ENCODE assay signal across 15 cellular contexts in genomic region chr15:99734575-99734974, GRCh38. TPM values are rescaled to one million over a fixed set of nuclear protein-coding genes. Genes with fewer than 3 reads are reported as not detected.
DNase-seq lines count a peak whose midpoint lies in the region; ATAC-seq, FAIRE-seq and TF ChIP-seq lines count a peak whose summit lies in the region.
"Had no signal": no experiment of that assay in that cellular context is flagged by ENCODE, and none has a peak within 500 bp of the region (broad histone marks: within the 10 kb centered on the region; RNA-seq: fewer than 3 reads in every experiment).

No MANE protein-coding gene starts in this region.

- no peak overlapping the region for H3K27ac ChIP-seq in endodermal cell (ENCODE audit: low read depth, low read length)
- no peak overlapping the region for H3K27ac ChIP-seq in small intestine (ENCODE audit: low read depth in 1 of 2, low read length in 1 of 2)
- H3K27ac ChIP-seq in RWPE1, result no peak overlapping the region
- H3K27ac ChIP-seq: foreskin keratinocyte had no signal

- no peak for FAIRE-seq in small intestine (lab: Jason Lieb, UNC)

- peaks cover 7% of the 10 kb centered on the region for H3K4me1 ChIP-seq in endodermal cell (ENCODE audit: control insufficient read depth, insufficient read depth, low read length)
- peaks cover 0 to 5% of the 10 kb centered on the region in 2 donors for H3K4me1 ChIP-seq in small intestine (ENCODE audit: control insufficient read depth in 2 of 2, insufficient read depth in 1 of 2, low read depth in 1 of 2, low read length in 1 of 2)

- no peak for ATAC-seq in activated T-cell treated with anti-CD3 and anti-CD28 coated beads, Interleukin-2, amount 50 U/mL, for 72 hours (replicated peaks in 1 of 2)
- ATAC-seq in GM21825 (IDR thresholded peaks at IDR 0.05; ENCODE audit: unreplicated experiment), result no peak
- ATAC-seq in GM21367 (IDR thresholded peaks at IDR 0.05; ENCODE audit: unreplicated experiment), result no peak
- ATAC-seq: foreskin keratinocyte had no signal

- H3K27ac Mint-ChIP-seq in activated T-cell treated with anti-CD3 and anti-CD28 coated beads, Interleukin-2, amount 50 U/mL, for 72 hours, result peak overlapping the region; percentile 51
- H3K27ac Mint-ChIP-seq in endodermal cell, result no peak overlapping the region
- H3K27ac Mint-ChIP-seq: activated B cell treated with CpG ODN at 0.5 μM for 24 hours had no signal

- no peak for TF ChIP-seq CTCF in endodermal cell (conservative IDR thresholded peaks at IDR 0.05)
- TF ChIP-seq CTCF in RWPE1 (conservative IDR thresholded peaks at IDR 0.05; ENCODE audit: low read depth), result no peak

- 67 to 82% methylated on average over 1 of the region's 1 CpG for WGBS in endodermal cell (ENCODE audit: insufficient coverage in 1 of 2, insufficient read length in 1 of 2), 2 experiments
- WGBS in small intestine, 3 donors, result 27 to 81% (median 37%) methylated on average over 1 of the region's 1 CpG

- no peak overlapping the region for H3K9ac ChIP-seq in endodermal cell (ENCODE audit: extremely low read depth, low read length, poor library complexity, severe bottlenecking)

- no peaks in the 10 kb centered on the region for H3K27me3 Mint-ChIP-seq in activated T-cell treated with anti-CD3 and anti-CD28 coated beads, Interleukin-2, amount 50 U/mL, for 72 hours (ENCODE audit: low read depth)
- H3K27me3 Mint-ChIP-seq in endodermal cell (ENCODE audit: insufficient read depth), result peaks cover 52% of the 10 kb centered on the region
- H3K27me3 Mint-ChIP-seq: activated B cell treated with CpG ODN at 0.5 μM for 24 hours had no signal

- H3K27me3 ChIP-seq in endodermal cell (ENCODE audit: control insufficient read depth, insufficient read depth, low read length, poor library complexity, severe bottlenecking), result peaks cover 44% of the 10 kb centered on the region
- H3K27me3 ChIP-seq in small intestine (ENCODE audit: control insufficient read depth in 2 of 2, insufficient read depth in 2 of 2, low read length in 2 of 2), result no peaks in the 10 kb centered on the region
- H3K27me3 ChIP-seq: foreskin keratinocyte, suprapubic skin had no signal

- POLR2A ChIA-PET in RWPE1 (lab: Yijun Ruan, JAX; ENCODE audit: low non-redundant PET), result no interaction called here

- peak overlapping the region; percentile 6 to 45 for H3K4me3 Mint-ChIP-seq in activated T-cell treated with anti-CD3 and anti-CD28 coated beads, Interleukin-2, amount 50 U/mL, for 72 hours
- peak overlapping the region; percentile 70 for H3K4me3 Mint-ChIP-seq in endodermal cell

- H3K9me3 ChIP-seq in endodermal cell (ENCODE audit: control insufficient read depth, low read length) (no peaks in the 10 kb centered on the region), small intestine (ENCODE audit: control insufficient read depth, low read depth) (no peaks in the 10 kb centered on the region)
- H3K9me3 ChIP-seq: suprapubic skin had no signal

- no peak for DNase-seq in activated T-cell treated with anti-CD3 and anti-CD28 coated beads, Interleukin-2, amount 50 U/mL, for 72 hours
- DNase-seq in activated T-cell treated with anti-CD3 and anti-CD28 coated beads for 4 hours (no peak), NCI-H146 treated with DMSO at 0.1 percent for 48 hours (lab: John Stamatoyannopoulos, UW; ENCODE audit: unreplicated experiment) (peak; percentile 60), endodermal cell (no peak), small intestine (peak; percentile 52), RWPE1 (ENCODE audit: low spot score) (no peak)
- DNase-seq: activated B cell treated with CpG ODN at 0.5 μM for 24 hours, AML-193, amygdala, foreskin keratinocyte, NCI-H1694, NCI-H524 treated with DMSO at 0.1 percent for 48 hours had no signal

- CTCF ChIA-PET in RWPE1 (lab: Yijun Ruan, JAX), result interaction anchor here (0.6 to 1.1 kb wide), 2 partner anchors 31 to 183 kb away, joined by 3 read pairs; no protein-coding TSS in a partner anchor

- H3K4me1 Mint-ChIP-seq in activated T-cell treated with anti-CD3 and anti-CD28 coated beads, Interleukin-2, amount 50 U/mL, for 72 hours (ENCODE audit: low read depth), result peaks cover 22% of the 10 kb centered on the region
- H3K4me1 Mint-ChIP-seq in endodermal cell, result peaks cover 23% of the 10 kb centered on the region

- no peaks in the 10 kb centered on the region for H3K9me3 Mint-ChIP-seq in activated T-cell treated with anti-CD3 and anti-CD28 coated beads, Interleukin-2, amount 50 U/mL, for 72 hours
- no peaks in the 10 kb centered on the region for H3K9me3 Mint-ChIP-seq in endodermal cell
- H3K9me3 Mint-ChIP-seq: activated B cell treated with CpG ODN at 0.5 μM for 24 hours had no signal

- H3K36me3 Mint-ChIP-seq in activated T-cell treated with anti-CD3 and anti-CD28 coated beads, Interleukin-2, amount 50 U/mL, for 72 hours (ENCODE audit: insufficient read depth in 2 of 2), result peaks cover 3 to 5% of the 10 kb centered on the region in 2 donors
- peaks cover 4% of the 10 kb centered on the region for H3K36me3 Mint-ChIP-seq in endodermal cell (ENCODE audit: low read depth)

- H3K36me3 ChIP-seq in endodermal cell (ENCODE audit: control insufficient read depth, insufficient read depth, low read length) (no peaks in the 10 kb centered on the region), small intestine (ENCODE audit: control insufficient read depth in 2 of 2, insufficient read depth in 2 of 2, low read length in 2 of 2) (no peaks in the 10 kb centered on the region)

- H3K4me3 ChIP-seq in endodermal cell (ENCODE audit: low read length) (no peak overlapping the region), small intestine (ENCODE audit: low read depth in 1 of 2, low read length in 2 of 2) (no peak overlapping the region)

RNA-seq across cellular contexts. Expression of gene LYSMD4, which starts 1.3 kb away (rescaled TPM):
- total RNA-seq in activated T-cell treated with anti-CD3 and anti-CD28 coated beads, Interleukin-2, amount 50 U/mL, for 72 hours, result 10 to 100 TPM in 1 of 2 donors, 1 to 10 TPM in 1; 9.7 to 11.7 TPM
- 10 to 100 TPM in 1 of 2 donors, 1 to 10 TPM in 1; 8.9 to 12.6 TPM for total RNA-seq in endodermal cell
- polyA plus RNA-seq in endodermal cell (2013, experiment 1 of 2), result 11.5 TPM
- 11.0 TPM for polyA plus RNA-seq in endodermal cell (2013, experiment 2 of 2)
- 1 to 10 TPM; 5.4 to 8.9 (median 6.0) TPM for polyA plus RNA-seq in small intestine

Comparison
In these comparisons a context has a peak if more than half of its experiments do, and no peak if none do; other contexts are left out.
1. DNase-seq: peak in NCI-H146 treated with DMSO at 0.1 percent for 48 hours (single experiment) and small intestine (single experiment); none in activated T-cell treated with anti-CD3 and anti-CD28 coated beads, Interleukin-2, amount 50 U/mL, for 72 hours (0 of 2), activated T-cell treated with anti-CD3 and anti-CD28 coated beads for 4 hours (single experiment), endodermal cell (single experiment) and RWPE1 (single experiment).